ENCODE assay signal across 17 cellular contexts in the genomic region with DNA sequence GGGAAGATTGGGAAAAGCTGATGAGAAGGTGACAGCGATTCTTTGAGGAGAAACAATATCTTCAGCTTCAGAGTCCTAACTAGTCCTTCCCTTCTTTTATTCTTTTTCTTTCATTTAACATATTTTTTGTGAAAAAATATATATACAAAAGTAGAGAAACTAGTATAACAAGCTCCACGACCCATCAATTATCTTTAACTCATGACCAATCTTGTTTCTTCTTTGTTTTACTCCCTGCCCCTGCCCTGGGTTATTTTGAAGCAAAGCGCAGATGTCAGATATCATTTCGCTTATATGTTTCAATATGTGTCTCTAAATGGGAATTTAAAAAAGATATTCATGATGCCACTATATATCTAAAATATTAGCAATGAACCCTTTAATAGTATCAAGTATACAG.
"Had no signal": no experiment of that assay in that cellular context is flagged by ENCODE, and none has a peak within 500 bp of the region (broad histone marks: within the 10 kb centered on the region; RNA-seq: fewer than 3 reads in every experiment).

No MANE protein-coding gene starts in this region.

- H3K36me3 ChIP-seq: ascending aorta, esophagus muscularis mucosa, lower lobe of right lung, tibial artery, vagina had no signal

- H3K4me3 ChIP-seq: ascending aorta, esophagus muscularis mucosa, lower lobe of right lung, tibial artery, vagina had no signal

- H3K9me3 ChIP-seq: ascending aorta, esophagus muscularis mucosa, lower lobe of right lung, tibial artery, vagina had no signal

- H3K27me3 ChIP-seq: ascending aorta, vagina had no signal

- H3K27ac ChIP-seq: ascending aorta, esophagus muscularis mucosa, lower lobe of right lung, tibial artery, vagina had no signal

- H3K4me1 ChIP-seq: ascending aorta, tibial artery had no signal

- DNase-seq: activated CD4-positive, alpha-beta T cell treated with anti-CD3 and anti-CD28 coated beads, Interleukin-2, amount 10 ng/mL, durations not matched to agents 24 days and 14 days; activated CD8-positive, alpha-beta T cell treated with anti-CD3 and anti-CD28 coated beads for 36 hours; activated naive CD4-positive, alpha-beta T cell treated with anti-CD3 and anti-CD28 coated beads, Interleukin-2, amount 10 ng/mL, durations not matched to agents 7 days and 5 days; activated T-cell treated with anti-CD3 and anti-CD28 coated beads, Interleukin-2, amount 50 U/mL, for 1 hour; cerebellar nuclear complex; cortex of kidney; lower lobe of right lung; midbrain; posterior cingulate gyrus; retina; stimulated activated CD4-positive, alpha-beta T cell treated with anti-CD3 and anti-CD28 coated beads, Interleukin-2, amount 100 ng/mL, for 24 hours; stimulated activated naive CD4-positive, alpha-beta T cell treated with Interleukin-2 at 50 U/mL for 16 hours; substantia nigra; tibial artery had no signal
